19 cellular contexts compared by ENCODE assay signal in genomic region chr16:22091721-22092120, GRCh38. TPM values are rescaled to one million over a fixed set of nuclear protein-coding genes. Genes with fewer than 3 reads are reported as not detected.
A peak's percentile ranks its signal among the peaks of the same experiment; 100 is the strongest.
DNase-seq lines count a peak whose midpoint lies in the region; ATAC-seq and TF ChIP-seq lines count a peak whose summit lies in the region.
"Had no signal": no experiment of that assay in that cellular context is flagged by ENCODE, and none has a peak within 500 bp of the region (broad histone marks: within the 10 kb centered on the region; RNA-seq: fewer than 3 reads in every experiment).

No MANE protein-coding gene starts in this region.

- H3K4me3 ChIP-seq in LNCaP clone FGC (ENCODE audit: low read depth, low read length), result no peak overlapping the region
- H3K4me3 ChIP-seq in thyroid gland (replicated peaks in 1 of 3), result no peak overlapping the region
- no peak overlapping the region for H3K4me3 ChIP-seq in transverse colon
- H3K4me3 ChIP-seq: Peyer's patch, prostate gland, SK-N-MC, suprapubic skin had no signal

- intact Hi-C loops in Calu3 (cut with micrococcal nuclease; ENCODE audit: unreplicated experiment), result no loop called here
- intact Hi-C loops in thyroid gland (cut with DNase I), result loop anchor here (10.0 kb wide), 1 partner anchor 93 kb away; no protein-coding TSS in a partner anchor
- intact Hi-C loops in transverse colon (cut with DNase I; ENCODE audit: low total_unique reads), result no loop called here

- H3K9me3 ChIP-seq in thyroid gland, result no peaks in the 10 kb centered on the region
- H3K9me3 ChIP-seq in transverse colon, result no peaks in the 10 kb centered on the region
- H3K9me3 ChIP-seq: Peyer's patch, prostate gland, suprapubic skin had no signal

- TF ChIP-seq CTCF in Calu3 (IDR thresholded peaks at IDR 0.05; ENCODE audit: unreplicated experiment) (no peak), LNCaP clone FGC (IDR thresholded peaks at IDR 0.05; ENCODE audit: control insufficient read depth, extremely low read depth, insufficient read depth) (no peak), neural crest cell (conservative IDR thresholded peaks at IDR 0.05) (no peak), thyroid gland (IDR thresholded peaks at IDR 0.05) (no peak), transverse colon (IDR thresholded peaks at IDR 0.05) (no peak)

- H3K27ac ChIP-seq in caudate nucleus (ENCODE audit: low read depth, low read length), result peak overlapping the region; percentile 24
- H3K27ac ChIP-seq in thyroid gland, result no peak overlapping the region
- no peak overlapping the region for H3K27ac ChIP-seq in transverse colon
- H3K27ac ChIP-seq: Peyer's patch, prostate gland, SK-N-MC, suprapubic skin had no signal

- no peak for TF ChIP-seq POLR2A in thyroid gland (IDR thresholded peaks at IDR 0.05)
- no peak for TF ChIP-seq POLR2A in transverse colon (IDR thresholded peaks at IDR 0.05)

- TF ChIP-seq EP300 in transverse colon (IDR thresholded peaks at IDR 0.05; ENCODE audit: low read depth), result no peak

- BruUV-seq in Calu3 (replicated peaks; lab: Mats Ljungman, UMichigan), result TSS peak; percentile 18

- H3K4me1 Mint-ChIP-seq in Calu3 (ENCODE audit: low read depth, unreplicated experiment), result peaks cover 10% of the 10 kb centered on the region
- H3K4me1 Mint-ChIP-seq in neural crest cell, result peaks cover 9% of the 10 kb centered on the region
- H3K4me1 Mint-ChIP-seq: CD4-positive, alpha-beta memory T cell; naive thymus-derived CD8-positive, alpha-beta T cell had no signal

- peaks cover 2% of the 10 kb centered on the region for H3K9me3 Mint-ChIP-seq in Calu3 (ENCODE audit: low read depth, unreplicated experiment)
- H3K9me3 Mint-ChIP-seq in neural crest cell, result no peaks in the 10 kb centered on the region
- H3K9me3 Mint-ChIP-seq: CD4-positive, alpha-beta memory T cell; mesothelial cell of epicardium; naive thymus-derived CD8-positive, alpha-beta T cell had no signal

- no peak overlapping the region for H3K27ac Mint-ChIP-seq in Calu3 (ENCODE audit: unreplicated experiment)
- H3K27ac Mint-ChIP-seq in neural crest cell (ENCODE audit: unreplicated experiment), result peak overlapping the region; percentile 77
- H3K27ac Mint-ChIP-seq: activated naive CD8-positive, alpha-beta T cell; CD4-positive, alpha-beta memory T cell; mesothelial cell of epicardium; T-helper 17 cell had no signal

- in situ Hi-C loops in transverse colon (cut with MboI; ENCODE audit: low pct_ligation_motif_present in 1 of 4, low pct_unique_long_range_greater_than_20kb in 1 of 4, low sequenced_read_pairs in 3 of 4), result loop anchor here in 1 of 4 donors (10.0 kb wide), 1 partner anchor 93 kb away; no protein-coding TSS in a partner anchor

- 82 to 86% methylated on average over 3 of the region's 3 CpGs for WGBS in thyroid gland, 2 donors
- WGBS in transverse colon (ENCODE audit: low coverage in 1 of 2), 2 donors, result 78 to 100% methylated on average over 1 to 3 of the region's 3 CpGs

- CTCF ChIA-PET in Calu3 (lab: Charles Lee), result interaction anchor here (0.5 to 1.2 kb wide), 3 partner anchors 97 to 1405 kb away, joined by 3 to 6 read pairs (median 4); no protein-coding TSS in a partner anchor

- H3K4me3 Mint-ChIP-seq in Calu3 (ENCODE audit: low read depth, unreplicated experiment) (no peak overlapping the region), neural crest cell (no peak overlapping the region)
- H3K4me3 Mint-ChIP-seq: activated naive CD8-positive, alpha-beta T cell; CD4-positive, alpha-beta memory T cell; naive thymus-derived CD8-positive, alpha-beta T cell; T-helper 17 cell had no signal

- ATAC-seq in GM18870 (IDR thresholded peaks at IDR 0.05; ENCODE audit: unreplicated experiment), result no peak
- ATAC-seq: naive thymus-derived CD8-positive, alpha-beta T cell; T-helper 17 cell had no signal

- no peaks in the 10 kb centered on the region for H3K27me3 ChIP-seq in thyroid gland
- H3K27me3 ChIP-seq in transverse colon, result no peaks in the 10 kb centered on the region
- H3K27me3 ChIP-seq: Peyer's patch, suprapubic skin had no signal

- H3K36me3 Mint-ChIP-seq in Calu3 (ENCODE audit: insufficient read depth, unreplicated experiment) (peaks cover 5% of the 10 kb centered on the region), neural crest cell (ENCODE audit: low read depth) (no peaks in the 10 kb centered on the region)
- H3K36me3 Mint-ChIP-seq: activated naive CD8-positive, alpha-beta T cell; mesothelial cell of epicardium had no signal

- DNase-seq in Calu3 (no peak), LNCaP clone FGC (ENCODE audit: low read depth) (peak; percentile 95), caudate nucleus (lab: John Stamatoyannopoulos, UW) (no peak), neural crest cell (ENCODE audit: low read depth, low spot score) (no peak), cortex of kidney (lab: John Stamatoyannopoulos, UW) (no peak), thyroid gland (no peak), transverse colon (no peak)
- DNase-seq: activated CD4-positive, alpha-beta T cell treated with anti-CD3 and anti-CD28 coated beads, Interleukin-2, amount 50 U/mL, for 1 hour; CD4-positive, alpha-beta memory T cell; naive thymus-derived CD8-positive, alpha-beta T cell; NK-92 treated with Interleukin-12 subunit alpha and Interleukin-12 subunit beta, amount 100 ng/mL, for 24 hours; Peyer's patch; T-helper 17 cell had no signal

- H3K36me3 ChIP-seq in thyroid gland (no peaks in the 10 kb centered on the region), transverse colon (no peaks in the 10 kb centered on the region)
- H3K36me3 ChIP-seq: prostate gland, suprapubic skin had no signal

- peaks cover 16% of the 10 kb centered on the region for H3K27me3 Mint-ChIP-seq in Calu3 (ENCODE audit: unreplicated experiment)
- peaks cover 4% of the 10 kb centered on the region for H3K27me3 Mint-ChIP-seq in neural crest cell (ENCODE audit: low read depth)

- H3K4me1 ChIP-seq in thyroid gland (peaks cover 22 to 27% of the 10 kb centered on the region in 2 donors), transverse colon (no peaks in the 10 kb centered on the region)
- H3K4me1 ChIP-seq: Peyer's patch, prostate gland, suprapubic skin had no signal

RNA-seq across cellular contexts. Expression of gene VWA3A, which starts 0.6 kb away (rescaled TPM):
- total RNA-seq in Calu3 (2022) (0.33 and 0.51 TPM in 2 replicates), neural crest cell (0.30 TPM in 1 of 2 replicates, not detected in the other), thyroid gland (under 1 TPM in 1 of 4 donors, not detected in 3; 0.56 TPM), transverse colon (under 1 TPM in 1 of 4 donors, not detected in 3; 0.14 TPM)
